Comparison of ENCODE assay signal across 12 cellular contexts in genomic region chr15:77696871-77697270, GRCh38.
DNase-seq lines count a peak whose midpoint lies in the region; ATAC-seq and TF ChIP-seq lines count a peak whose summit lies in the region.
"Had no signal": no experiment of that assay in that cellular context is flagged by ENCODE, and none has a peak within 500 bp of the region (broad histone marks: within the 10 kb centered on the region; RNA-seq: fewer than 3 reads in every experiment).

No MANE protein-coding gene starts in this region.

- peak; percentile 63 for ATAC-seq in Right ventricle myocardium superior (ENCODE audit: poor library complexity)
- no peak for ATAC-seq in Right ventricle myocardium inferior

- no peak overlapping the region for H3K4me2 ChIP-seq in neuronal stem cell (ENCODE audit: insufficient read depth, low read length, poor library complexity, severe bottlenecking)

- H2BK5ac ChIP-seq in neuronal stem cell (ENCODE audit: low read length): no peak overlapping the region

- H4K8ac ChIP-seq in neuronal stem cell (ENCODE audit: low read depth, low read length): no peak overlapping the region

- no peak overlapping the region for H2BK12ac ChIP-seq in neuronal stem cell (ENCODE audit: low read length)

- H3K36me3 ChIP-seq in neuronal stem cell (replicated peaks in 1 of 2; ENCODE audit: control insufficient read depth in 2 of 2, insufficient read depth in 2 of 2, low read length in 2 of 2): no peaks in the 10 kb centered on the region
- H3K36me3 ChIP-seq in uterus: no peaks in the 10 kb centered on the region
- no peaks in the 10 kb centered on the region for H3K36me3 ChIP-seq in H7 (replicated peaks; ENCODE audit: control insufficient read depth, insufficient read depth, low read length)

- peak overlapping the region; percentile 12 for H2BK120ac ChIP-seq in neuronal stem cell (ENCODE audit: low read depth, low read length)

- H3K14ac ChIP-seq in neuronal stem cell (ENCODE audit: low read length): no peak overlapping the region

- no peak overlapping the region for H2BK15ac ChIP-seq in neuronal stem cell (ENCODE audit: low read length)

- no peak for DNase-seq in Right ventricle myocardium superior
- DNase-seq in Right ventricle myocardium inferior (ENCODE audit: missing footprints): no peak
- DNase-seq in neuronal stem cell (ENCODE audit: low spot score): no peak
- DNase-seq in iPS-NIHi11 (ENCODE audit: low spot score): no peak
- no peak for DNase-seq in uterus
- DNase-seq in H7: no peak
- DNase-seq: C1 segment of cervical spinal cord; CD4-positive, alpha-beta T cell; DMS 273 treated with DMSO at 0.1 percent for 48 hours; GM23248 had no signal

- H4K91ac ChIP-seq in neuronal stem cell (ENCODE audit: low read depth, low read length, poor library complexity): no peak overlapping the region

- H3K23ac ChIP-seq in neuronal stem cell (ENCODE audit: low read depth, low read length, poor library complexity): no peak overlapping the region

- H3K4me3 ChIP-seq in neuronal stem cell (ENCODE audit: low read length in 2 of 2) (no peak overlapping the region), uterus (no peak overlapping the region), H7 (ENCODE audit: insufficient read depth, low read depth, low read length) (no peak overlapping the region)
- H3K4me3 ChIP-seq: GM23248 had no signal

- no peak overlapping the region for H2AFZ ChIP-seq in neuronal stem cell (ENCODE audit: low read length)
- H2AFZ ChIP-seq: GM23248 had no signal

- H2AK5ac ChIP-seq in neuronal stem cell (ENCODE audit: low read depth, low read length): no peak overlapping the region

- peaks cover 0 to 53% (median 0%) of the 10 kb centered on the region in 3 experiments for H3K27me3 ChIP-seq in neuronal stem cell (ENCODE audit: control insufficient read depth in 3 of 3, insufficient read depth in 3 of 3, low read depth in 1 of 3, low read length in 3 of 3)
- H3K27me3 ChIP-seq in uterus: no peaks in the 10 kb centered on the region
- no peaks in the 10 kb centered on the region for H3K27me3 ChIP-seq in H7 (ENCODE audit: control insufficient read depth, insufficient read depth, low read length)

- no CpG with 5 or more reads among the region's 8 CpGs for WGBS in neuronal stem cell (ENCODE audit: extremely low coverage in 2 of 2, insufficient read length in 2 of 2, insufficient replicate concordance in 1 of 2), 2 donors

- H3K9me3 ChIP-seq in neuronal stem cell (replicated peaks in 1 of 2; ENCODE audit: control insufficient read depth in 2 of 2, insufficient read depth in 1 of 2, low read depth in 1 of 2, low read length in 2 of 2) (peaks cover 0 to 2% of the 10 kb centered on the region in 2 donors), uterus (no peaks in the 10 kb centered on the region)

- no peak overlapping the region for H3K4ac ChIP-seq in neuronal stem cell (ENCODE audit: low read length)

- H3K4me1 ChIP-seq in neuronal stem cell (ENCODE audit: control insufficient read depth in 2 of 2, insufficient read depth in 1 of 2, low read depth in 1 of 2, low read length in 2 of 2) (no peaks in the 10 kb centered on the region), uterus (no peaks in the 10 kb centered on the region)

- no peak for TF ChIP-seq CTCF in uterus (IDR thresholded peaks at IDR 0.05)

- no peaks in the 10 kb centered on the region for H3K79me1 ChIP-seq in neuronal stem cell (ENCODE audit: low read depth, low read length)

- no peak for TF ChIP-seq POLR2A in uterus (IDR thresholded peaks at IDR 0.05)

- intact Hi-C loops in Right ventricle myocardium superior (cut with DNase I): no loop called here
- intact Hi-C loops in Right ventricle myocardium inferior (cut with DNase I): loop anchor here (10.0 kb wide), 1 partner anchor 52 kb away; no protein-coding TSS in a partner anchor
- intact Hi-C loops in uterus (cut with DNase I; ENCODE audit: low total_unique reads): no loop called here

- peak overlapping the region; percentile 26 for H3K9ac ChIP-seq in neuronal stem cell (ENCODE audit: low read depth, low read length, poor library complexity)
- H3K9ac ChIP-seq: GM23248 had no signal

- H3K18ac ChIP-seq in neuronal stem cell (ENCODE audit: low read length): no peak overlapping the region

- peak overlapping the region; percentile 32 for H3K27ac ChIP-seq in cingulate gyrus (ENCODE audit: low read depth, low read length)
- no peak overlapping the region for H3K27ac ChIP-seq in neuronal stem cell (replicated peaks; ENCODE audit: low read length)
- H3K27ac ChIP-seq in uterus: no peak overlapping the region
- H3K27ac ChIP-seq: GM23248, HL-60 had no signal
